ENCODE assay signal across 15 cellular contexts in the genomic region with DNA sequence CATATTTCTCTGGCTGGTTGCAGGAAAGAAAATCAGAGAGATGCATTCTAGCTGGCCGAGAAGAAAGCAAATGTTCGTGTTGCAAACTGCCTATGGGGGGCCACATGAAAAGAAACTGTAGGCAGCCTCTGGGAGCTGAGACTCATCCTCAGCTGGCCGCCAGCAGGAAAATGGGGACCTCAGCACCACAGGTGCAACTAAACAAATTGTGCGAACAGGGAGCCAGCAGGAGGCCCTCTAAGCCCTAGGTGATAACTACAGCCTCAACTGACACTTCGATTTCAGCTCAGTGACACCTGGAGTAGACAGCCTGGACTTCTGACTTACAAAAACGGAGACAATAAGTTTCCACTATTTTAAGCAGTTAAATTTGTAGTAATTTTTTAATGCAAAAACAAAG.
DNase-seq lines count a peak whose midpoint lies in the region; ATAC-seq, FAIRE-seq and TF ChIP-seq lines count a peak whose summit lies in the region.
"Had no signal": no experiment of that assay in that cellular context is flagged by ENCODE, and none has a peak within 500 bp of the region (broad histone marks: within the 10 kb centered on the region; RNA-seq: fewer than 3 reads in every experiment).

No MANE protein-coding gene starts in this region.

- no peaks in the 10 kb centered on the region for H3K79me2 ChIP-seq in GM12878 (ENCODE audit: control insufficient read depth, insufficient read depth, low read length)
- no peaks in the 10 kb centered on the region for H3K79me2 ChIP-seq in mammary epithelial cell (ENCODE audit: insufficient read depth, low read length)

- TF ChIP-seq CTCF in GM12872 (IDR thresholded peaks at IDR 0.05; ENCODE audit: insufficient read depth, low read depth, low read length) = 0 out of 3 replicates have a peak, but pooled peaks have one; percentile 17
- peak in 1 of 3 experiments; percentile 9; a peak in 1 of 6 replicates for TF ChIP-seq CTCF in GM12878 (IDR thresholded peaks at IDR 0.05 in 2 of 3, conservative IDR thresholded peaks at IDR 0.05 in 1 of 3; ENCODE audit: control insufficient read depth in 2 of 3, extremely low read depth in 1 of 3, insufficient read depth in 1 of 3, low read depth in 3 of 3, low read length in 3 of 3)
- TF ChIP-seq CTCF in mammary epithelial cell (conservative IDR thresholded peaks at IDR 0.05 in 1 of 2, IDR thresholded peaks at IDR 0.05 in 1 of 2; ENCODE audit: extremely low read depth in 1 of 2, insufficient read depth in 1 of 2, low read depth in 1 of 2, low read length in 2 of 2) = no peak

- H2AFZ ChIP-seq in GM12878 (ENCODE audit: control insufficient read depth, low read depth, low read length) (no peak overlapping the region), mammary epithelial cell (ENCODE audit: low read depth, low read length) (no peak overlapping the region)

- no peaks in the 10 kb centered on the region for H4K20me1 ChIP-seq in BLaER1
- H4K20me1 ChIP-seq in GM12878 (ENCODE audit: control insufficient read depth, insufficient read depth) = no peaks in the 10 kb centered on the region
- peaks cover 2% of the 10 kb centered on the region for H4K20me1 ChIP-seq in mammary epithelial cell (ENCODE audit: insufficient read depth, low read length)

- FAIRE-seq in GM12878 (lab: Jason Lieb, UNC) = no peak
- FAIRE-seq: HTR-8/SVneo had no signal

- H3K4me3 ChIP-seq in BLaER1 (no peak overlapping the region), GM12878 (no peak overlapping the region), mammary epithelial cell (replicated peaks in 1 of 3; ENCODE audit: insufficient read depth in 1 of 3, low read depth in 2 of 3, low read length in 3 of 3) (no peak overlapping the region)

- H3K27me3 ChIP-seq in BLaER1 (no peaks in the 10 kb centered on the region), GM12878 (replicated peaks in 1 of 2; ENCODE audit: control insufficient read depth in 2 of 2, insufficient read depth in 2 of 2, low read length in 1 of 2) (no peaks in the 10 kb centered on the region), mammary epithelial cell (ENCODE audit: insufficient read depth, low read length) (no peaks in the 10 kb centered on the region)

- dilution Hi-C loops in mammary epithelial cell (cut with HindIII; ENCODE audit: low sequenced_read_pairs) = no loop called here

- H3K27ac ChIP-seq in BLaER1 = no peak overlapping the region
- no peak overlapping the region for H3K27ac ChIP-seq in GM12878 (ENCODE audit: control insufficient read depth, insufficient read depth)
- H3K27ac ChIP-seq in mammary epithelial cell (ENCODE audit: insufficient read depth, low read depth, low read length) = no peak overlapping the region

- no peak for TF ChIP-seq POLR2A in GM12878 (IDR thresholded peaks at IDR 0.05; ENCODE audit: low read depth, low read length)

- ATAC-seq in GM12878 (no peak), HG03378 (IDR thresholded peaks at IDR 0.05; ENCODE audit: unreplicated experiment) (no peak)
- ATAC-seq: T-cell had no signal

- H3K4me1 ChIP-seq in BLaER1 (peaks cover 29% of the 10 kb centered on the region), GM12878 (ENCODE audit: control insufficient read depth, insufficient read depth, low read length) (peaks cover 35% of the 10 kb centered on the region), mammary epithelial cell (ENCODE audit: insufficient read depth, low read length) (no peaks in the 10 kb centered on the region)

- RAD21 ChIA-PET in GM12878 (lab: Charles Lee; ENCODE audit: unreplicated experiment) = interaction anchor here (0.9 to 4.0 kb wide), 38 partner anchors 8 to 591 kb away, joined by 3 to 35 read pairs (median 6); a partner anchor contains a TSS

- TF ChIP-seq RAD21 in GM12878 (IDR thresholded peaks at IDR 0.05; ENCODE audit: insufficient read depth, low read depth, low read length) = no peak

- CTCF ChIA-PET in GM12878 (lab: Yijun Ruan, JAX) (interaction anchor here (0.6 to 3.9 kb wide), 45 partner anchors 8 to 593 kb away, joined by 3 to 41 read pairs (median 6); a partner anchor contains a TSS), mammary epithelial cell (lab: Charles Lee; ENCODE audit: low non-redundant PET) (no interaction called here)

- peaks cover 12% of the 10 kb centered on the region for H3K9me3 ChIP-seq in BLaER1
- no peaks in the 10 kb centered on the region; the same call in 2 of the 3 replicates for H3K9me3 ChIP-seq in GM12878 (replicated peaks; ENCODE audit: control insufficient read depth, insufficient read depth, low read length)
- H3K9me3 ChIP-seq in mammary epithelial cell (replicated peaks; ENCODE audit: insufficient read depth, low read length) = no peaks in the 10 kb centered on the region

- POLR2A ChIA-PET in GM12878 (lab: Charles Lee) = interaction anchor here (0.6 to 2.1 kb wide), 12 partner anchors 8 to 290 kb away, joined by 3 to 17 read pairs (median 4); no protein-coding TSS in a partner anchor

- no peak for TF ChIP-seq EP300 in GM12878 (IDR thresholded peaks at IDR 0.05; ENCODE audit: borderline replicate concordance in 1 of 2, control insufficient read depth in 1 of 2, low read depth in 2 of 2, low read length in 2 of 2)

- SMC1A ChIA-PET in GM12878 (lab: Charles Lee; ENCODE audit: uncharacterized antibody, unreplicated experiment) = interaction anchor here (0.7 to 4.0 kb wide), 50 partner anchors 9 to 591 kb away, joined by 3 to 33 read pairs (median 5); a partner anchor contains a TSS

- H3K36me3 ChIP-seq in BLaER1 (no peaks in the 10 kb centered on the region), GM12878 (ENCODE audit: control insufficient read depth in 2 of 2, insufficient read depth in 2 of 2, low read length in 1 of 2) (no peaks in the 10 kb centered on the region), mammary epithelial cell (ENCODE audit: insufficient read depth, low read length) (no peaks in the 10 kb centered on the region)

- no peak overlapping the region for H3K9ac ChIP-seq in BLaER1
- no peak overlapping the region for H3K9ac ChIP-seq in GM12878 (ENCODE audit: control insufficient read depth, insufficient read depth, low read length)
- no peak overlapping the region for H3K9ac ChIP-seq in mammary epithelial cell (ENCODE audit: insufficient read depth, low read length)

- no TSS peak for BruUV-seq in GM12878 (replicated peaks; lab: Mats Ljungman, UMichigan)
- no TSS peak for BruUV-seq in mammary epithelial cell (replicated peaks; lab: Mats Ljungman, UMichigan)

- 92% methylated on average over 6 of the region's 6 CpGs for WGBS in GM12878 (ENCODE audit: insufficient coverage, insufficient replicate concordance, low lambda C conversion rate, missing lambda C conversion rate)
- WGBS in mammary epithelial cell (ENCODE audit: low coverage, missing lambda C conversion rate) = 100% methylated on average over 3 of the region's 6 CpGs

- in situ Hi-C loops in GM12878 (cut with MboI) (no loop called here), mammary epithelial cell (cut with MboI; ENCODE audit: low sequenced_read_pairs in 2 of 2) (no loop called here)

- peak; percentile 85 for DNase-seq in NCI-H146 (lab: John Stamatoyannopoulos, UW)
- DNase-seq in GM12878 (ENCODE audit: low read depth, low spot score) = no peak
- no peak for DNase-seq in mammary epithelial cell
- DNase-seq in stimulated activated CD4-positive, alpha-beta T cell treated with anti-CD3 and anti-CD28 coated beads, Interleukin-4, amount 100 ng/mL, for 1 hour = no peak
- DNase-seq in NCI-H748 treated with DMSO at 0.1 percent for 48 hours (lab: John Stamatoyannopoulos, UW) = no peak
- DNase-seq: CD4-positive, alpha-beta T cell; GOT3; NCI-H1694 treated with DMSO at 0.1 percent for 48 hours; NCI-H2171; NCI-H510A had no signal

- intact Hi-C loops in GM12878 (cut with micrococcal nuclease; ENCODE audit: unreplicated experiment) = loop anchor here (2.0 to 10.0 kb wide), 7 partner anchors 43 to 591 kb away; a partner anchor contains a TSS
- intact Hi-C loops in mammary epithelial cell (cut with micrococcal nuclease) = loop anchor here (5.0 kb wide), 2 partner anchors 369 to 594 kb away; a partner anchor contains a TSS

- peak overlapping the region; percentile 61; the same call in 1 of the 2 replicates for H3K4me2 ChIP-seq in BLaER1
- peak overlapping the region; percentile 70; the same call in 1 of the 2 replicates for H3K4me2 ChIP-seq in GM12878 (ENCODE audit: control insufficient read depth, insufficient read depth)
- no peak overlapping the region for H3K4me2 ChIP-seq in mammary epithelial cell (ENCODE audit: insufficient read depth, low read depth, low read length)

TF ChIP-seq in GM12878, 131 proteins besides CTCF, POLR2A, EP300 and RAD21:
- TF ChIP-seq MYC (IDR thresholded peaks at IDR 0.05; ENCODE audit: insufficient read depth, insufficient read length, insufficient replicate concordance, low read length, severe bottlenecking) (no peak), NFIC (IDR thresholded peaks at IDR 0.05; ENCODE audit: low read depth, low read length) (no peak), KAT2A (conservative IDR thresholded peaks at IDR 0.05; ENCODE audit: control insufficient read depth, low read depth, low read length) (no peak)
- TF ChIP-seq, protein P1, sequence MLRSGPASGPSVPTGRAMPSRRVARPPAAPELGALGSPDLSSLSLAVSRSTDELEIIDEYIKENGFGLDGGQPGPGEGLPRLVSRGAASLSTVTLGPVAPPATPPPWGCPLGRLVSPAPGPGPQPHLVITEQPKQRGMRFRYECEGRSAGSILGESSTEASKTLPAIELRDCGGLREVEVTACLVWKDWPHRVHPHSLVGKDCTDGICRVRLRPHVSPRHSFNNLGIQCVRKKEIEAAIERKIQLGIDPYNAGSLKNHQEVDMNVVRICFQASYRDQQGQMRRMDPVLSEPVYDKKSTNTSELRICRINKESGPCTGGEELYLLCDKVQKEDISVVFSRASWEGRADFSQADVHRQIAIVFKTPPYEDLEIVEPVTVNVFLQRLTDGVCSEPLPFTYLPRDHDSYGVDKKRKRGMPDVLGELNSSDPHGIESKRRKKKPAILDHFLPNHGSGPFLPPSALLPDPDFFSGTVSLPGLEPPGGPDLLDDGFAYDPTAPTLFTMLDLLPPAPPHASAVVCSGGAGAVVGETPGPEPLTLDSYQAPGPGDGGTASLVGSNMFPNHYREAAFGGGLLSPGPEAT (IDR thresholded peaks at IDR 0.05; ENCODE audit: low read depth) = no peak
- TF ChIP-seq, protein P2, sequence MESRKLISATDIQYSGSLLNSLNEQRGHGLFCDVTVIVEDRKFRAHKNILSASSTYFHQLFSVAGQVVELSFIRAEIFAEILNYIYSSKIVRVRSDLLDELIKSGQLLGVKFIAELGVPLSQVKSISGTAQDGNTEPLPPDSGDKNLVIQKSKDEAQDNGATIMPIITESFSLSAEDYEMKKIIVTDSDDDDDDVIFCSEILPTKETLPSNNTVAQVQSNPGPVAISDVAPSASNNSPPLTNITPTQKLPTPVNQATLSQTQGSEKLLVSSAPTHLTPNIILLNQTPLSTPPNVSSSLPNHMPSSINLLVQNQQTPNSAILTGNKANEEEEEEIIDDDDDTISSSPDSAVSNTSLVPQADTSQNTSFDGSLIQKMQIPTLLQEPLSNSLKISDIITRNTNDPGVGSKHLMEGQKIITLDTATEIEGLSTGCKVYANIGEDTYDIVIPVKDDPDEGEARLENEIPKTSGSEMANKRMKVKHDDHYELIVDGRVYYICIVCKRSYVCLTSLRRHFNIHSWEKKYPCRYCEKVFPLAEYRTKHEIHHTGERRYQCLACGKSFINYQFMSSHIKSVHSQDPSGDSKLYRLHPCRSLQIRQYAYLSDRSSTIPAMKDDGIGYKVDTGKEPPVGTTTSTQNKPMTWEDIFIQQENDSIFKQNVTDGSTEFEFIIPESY (IDR thresholded peaks at IDR 0.05) = 0 out of 2 replicates have a peak, but pooled peaks have one; percentile 9
